Comparison of ENCODE assay signal across 29 cellular contexts in genomic region chr3:137205394-137206060, GRCh38.
DNase-seq lines count a peak whose midpoint lies in the region; ATAC-seq, FAIRE-seq and TF ChIP-seq lines count a peak whose summit lies in the region.
"Had no signal": no experiment of that assay in that cellular context is flagged by ENCODE, and none has a peak within 500 bp of the region (broad histone marks: within the 10 kb centered on the region; RNA-seq: fewer than 3 reads in every experiment).

No MANE protein-coding gene starts in this region.

- TF ChIP-seq POLR2A in IMR-90 (IDR thresholded peaks at IDR 0.05; ENCODE audit: low read depth, low read length), result no peak

- no peak overlapping the region for H3K18ac ChIP-seq in IMR-90 (ENCODE audit: low read depth, low read length)

- POLR2A ChIA-PET in IMR-90 (lab: Charles Lee; ENCODE audit: unreplicated experiment), result no interaction called here

- H3K4me1 ChIP-seq in IMR-90 (ENCODE audit: control insufficient read depth, insufficient read depth, low read length), result no peaks in the 10 kb centered on the region
- H3K4me1 ChIP-seq in pancreas, result no peaks in the 10 kb centered on the region
- H3K4me1 ChIP-seq: adrenal gland, BLaER1, body of pancreas, parathyroid adenoma, spleen had no signal

- in situ Hi-C loops in IMR-90 (cut with MboI; ENCODE audit: low sequenced_read_pairs), result no loop called here

- no peak overlapping the region for H4K91ac ChIP-seq in IMR-90 (ENCODE audit: insufficient read depth, low read depth, low read length)

- no peak overlapping the region for H4K8ac ChIP-seq in IMR-90 (ENCODE audit: low read depth in 2 of 2, low read length in 2 of 2)

- H3K9me1 ChIP-seq in IMR-90 (ENCODE audit: insufficient read depth, low read length), result no peaks in the 10 kb centered on the region

- no peaks in the 10 kb centered on the region for H3K79me1 ChIP-seq in IMR-90 (ENCODE audit: low read depth in 1 of 2, low read length in 2 of 2)

- H3K14ac ChIP-seq in IMR-90 (replicated peaks; ENCODE audit: low read depth, low read length), result no peak overlapping the region

- no CpG with 5 or more reads among the region's 5 CpGs for WGBS in IMR-90 (ENCODE audit: extremely low coverage in 2 of 2, insufficient read length in 1 of 2), 2 experiments
- WGBS in pancreas, 2 donors, result 10 to 14% methylated on average over 5 of the region's 5 CpGs

- no peaks in the 10 kb centered on the region for H3K36me3 ChIP-seq in IMR-90 (ENCODE audit: control insufficient read depth, insufficient read depth, low read length)
- H3K36me3 ChIP-seq in pancreas, result no peaks in the 10 kb centered on the region
- H3K36me3 ChIP-seq: adrenal gland, BLaER1, esophagus muscularis mucosa, spleen had no signal

- no peak overlapping the region for H2AK5ac ChIP-seq in IMR-90 (ENCODE audit: low read depth, low read length)

- H2BK15ac ChIP-seq in IMR-90 (ENCODE audit: low read depth, low read length), result no peak overlapping the region

- H3K56ac ChIP-seq in IMR-90 (ENCODE audit: extremely low read depth, insufficient read depth, low read length), result no peak overlapping the region

- H2BK5ac ChIP-seq in IMR-90 (ENCODE audit: low read depth, low read length, poor library complexity, severe bottlenecking), result no peak overlapping the region

- H3K23ac ChIP-seq in IMR-90 (ENCODE audit: low read depth, low read length), result no peak overlapping the region

- dilution Hi-C loops in IMR-90 (cut with HindIII; ENCODE audit: low sequenced_read_pairs, unreplicated experiment), result no loop called here

- H3K9ac ChIP-seq in IMR-90 (ENCODE audit: low read depth, low read length), result no peak overlapping the region
- H3K9ac ChIP-seq: BLaER1, parathyroid adenoma had no signal

- H2BK20ac ChIP-seq in IMR-90 (ENCODE audit: low read depth, low read length), result no peak overlapping the region

- H3K9me3 ChIP-seq in IMR-90 (ENCODE audit: control insufficient read depth, insufficient read depth, low read length) (0 out of 2 replicates have a peak, but pooled peaks cover 4% of the 10 kb centered on the region), pancreas (no peaks in the 10 kb centered on the region)
- H3K9me3 ChIP-seq: adrenal gland, body of pancreas, esophagus muscularis mucosa, spleen had no signal

- no peak overlapping the region for H2AFZ ChIP-seq in IMR-90 (replicated peaks; ENCODE audit: low read length, poor library complexity)
- H2AFZ ChIP-seq: parathyroid adenoma had no signal

- H3K27me3 ChIP-seq in IMR-90 (ENCODE audit: control insufficient read depth, insufficient read depth, low read length), result no peaks in the 10 kb centered on the region
- peaks cover 0 to 3% (median 0%) of the 10 kb centered on the region in 4 donors for H3K27me3 ChIP-seq in pancreas
- H3K27me3 ChIP-seq: adrenal gland, BLaER1, body of pancreas, esophagus muscularis mucosa had no signal

- DNase-seq in EH (ENCODE audit: low read depth) (peak; percentile 2), IMR-90 (peak; percentile 18), fibroblast of villous mesenchyme (ENCODE audit: low read depth) (peak; percentile 37), pancreas (no peak), NCI-H524 (lab: John Stamatoyannopoulos, UW) (no peak)
- DNase-seq: activated CD4-positive, alpha-beta memory T cell treated with anti-CD3 and anti-CD28 coated beads for 36 hours; activated CD4-positive, alpha-beta T cell treated with anti-CD3 and anti-CD28 coated beads for 1 hour; activated CD8-positive, alpha-beta memory T cell treated with anti-CD3 and anti-CD28 coated beads, Interleukin-2, amount 50 U/mL, for 4 hours; activated naive CD4-positive, alpha-beta T cell treated with anti-CD3 and anti-CD28 coated beads for 36 hours; adrenal gland; body of pancreas; GDM1; GOT3; NCI-H1436; NCI-H2081; NCI-H526; NK-92 treated with Interleukin-12 subunit alpha and Interleukin-12 subunit beta, amount 100 ng/mL, for 24 hours; Right ventricle myocardium superior; spleen; stimulated activated CD4-positive, alpha-beta T cell treated with anti-CD3 and anti-CD28 coated beads, Interleukin-2, amount 100 ng/mL, for 24 hours; stimulated activated naive CD8-positive, alpha-beta T cell treated with anti-CD3 and anti-CD28 coated beads, Interleukin-15, amount 100 ng/mL, for 72 hours; T-helper 17 cell had no signal

- BruUV-seq in IMR-90 (replicated peaks; lab: Mats Ljungman, UMichigan), result no TSS peak

- no peak overlapping the region for H3K4me2 ChIP-seq in IMR-90 (ENCODE audit: low read depth, low read length)
- H3K4me2 ChIP-seq: BLaER1 had no signal

- TF ChIP-seq RAD21 in IMR-90 (IDR thresholded peaks at IDR 0.05; ENCODE audit: low read length), result no peak

- intact Hi-C loops in IMR-90 (cut with micrococcal nuclease) (no loop called here), pancreas (cut with DNase I) (no loop called here)

- H3K4ac ChIP-seq in IMR-90 (ENCODE audit: low read depth, low read length), result no peak overlapping the region

- TF ChIP-seq CTCF in IMR-90 (conservative IDR thresholded peaks at IDR 0.05; ENCODE audit: low read depth, low read length) (no peak), fibroblast of villous mesenchyme (IDR thresholded peaks at IDR 0.05; ENCODE audit: insufficient read depth, low read depth, low read length) (no peak), pancreas (IDR thresholded peaks at IDR 0.05) (no peak)

- H4K20me1 ChIP-seq in IMR-90 (ENCODE audit: insufficient read depth, low read length), result no peaks in the 10 kb centered on the region
- H4K20me1 ChIP-seq: BLaER1 had no signal

- no peak overlapping the region for H2BK120ac ChIP-seq in IMR-90 (ENCODE audit: low read depth, low read length)

- no peak for FAIRE-seq in pancreas (lab: Jason Lieb, UNC)
- FAIRE-seq: frontal cortex had no signal

- H3K4me3 ChIP-seq in IMR-90 (ENCODE audit: insufficient read depth, low read depth, low read length) (no peak overlapping the region), fibroblast of villous mesenchyme (ENCODE audit: low read depth, low read length) (no peak overlapping the region), pancreas (no peak overlapping the region)
- H3K4me3 ChIP-seq: adrenal gland, BLaER1, body of pancreas, esophagus muscularis mucosa, spleen had no signal

- no peak overlapping the region for H3K27ac ChIP-seq in IMR-90 (ENCODE audit: insufficient read depth, low read length)
- H3K27ac ChIP-seq in pancreas, result no peak overlapping the region
- H3K27ac ChIP-seq: adrenal gland, BLaER1, body of pancreas, esophagus muscularis mucosa, HL-60, parathyroid adenoma, spleen had no signal

- CTCF ChIA-PET in IMR-90 (lab: Yijun Ruan, JAX), result no interaction called here

- peak; percentile 48; the same call in 1 of the 2 replicates for ATAC-seq in IMR-90 (ENCODE audit: low read depth)
- ATAC-seq in pancreas, result peak in 3 of 4 donors; percentile 19 to 55 (median 45)
- ATAC-seq in HG02852 (IDR thresholded peaks at IDR 0.05; ENCODE audit: unreplicated experiment), result no peak
- no peak for ATAC-seq in GM21423 (IDR thresholded peaks at IDR 0.05; ENCODE audit: unreplicated experiment)
- ATAC-seq: body of pancreas; stimulated activated naive CD8-positive, alpha-beta T cell treated with anti-CD3 and anti-CD28 coated beads, Interleukin-15, amount 100 ng/mL, for 72 hours; T-helper 17 cell had no signal

- no peak overlapping the region for H4K5ac ChIP-seq in IMR-90 (ENCODE audit: low read depth, low read length)

- H2AK9ac ChIP-seq in IMR-90 (replicated peaks; ENCODE audit: low read depth, low read length, poor library complexity), result no peak overlapping the region

TF ChIP-seq in IMR-90, 13 proteins besides CTCF, POLR2A, EP300 and RAD21:
- TF ChIP-seq, protein P1, sequence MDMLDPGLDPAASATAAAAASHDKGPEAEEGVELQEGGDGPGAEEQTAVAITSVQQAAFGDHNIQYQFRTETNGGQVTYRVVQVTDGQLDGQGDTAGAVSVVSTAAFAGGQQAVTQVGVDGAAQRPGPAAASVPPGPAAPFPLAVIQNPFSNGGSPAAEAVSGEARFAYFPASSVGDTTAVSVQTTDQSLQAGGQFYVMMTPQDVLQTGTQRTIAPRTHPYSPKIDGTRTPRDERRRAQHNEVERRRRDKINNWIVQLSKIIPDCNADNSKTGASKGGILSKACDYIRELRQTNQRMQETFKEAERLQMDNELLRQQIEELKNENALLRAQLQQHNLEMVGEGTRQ (IDR thresholded peaks at IDR 0.05; ENCODE audit: low read depth, low read length), result no peak
- TF ChIP-seq BHLHE40 (IDR thresholded peaks at IDR 0.05; ENCODE audit: low read depth, low read length) (no peak), CEBPB (IDR thresholded peaks at IDR 0.05; ENCODE audit: low read depth, low read length) (no peak)

Comparison
In these comparisons a context has a peak if more than half of its experiments do, and no peak if none do; other contexts are left out.
1. DNase-seq: peak in EH (single experiment), IMR-90 (single experiment) and fibroblast of villous mesenchyme (single experiment); none in pancreas (0 of 6) and NCI-H524 (0 of 2).
2. ATAC-seq: peak in IMR-90 (single experiment) and pancreas (3 of 4); none in HG02852 (single experiment) and GM21423 (single experiment).